Comparison of ENCODE assay signal across 7 cellular contexts in genomic region chr10:22849077-22849810, GRCh38.
A peak's percentile ranks its signal among the peaks of the same experiment; 100 is the strongest.
DNase-seq lines count a peak whose midpoint lies in the region; ATAC-seq and TF ChIP-seq lines count a peak whose summit lies in the region.

No MANE protein-coding gene starts in this region.

- H3K27ac ChIP-seq in cingulate gyrus (ENCODE audit: low read depth, low read length) = peak overlapping the region; percentile 99
- peak overlapping the region; percentile 67 for H3K27ac ChIP-seq in lower lobe of right lung

- H3K9me3 ChIP-seq in lower lobe of right lung = no peaks in the 10 kb centered on the region

- peak; percentile 83 to 90 for ATAC-seq in lower lobe of right lung
- ATAC-seq in GM19328 (IDR thresholded peaks at IDR 0.05; ENCODE audit: unreplicated experiment) = no peak

- no peak for TF ChIP-seq CTCF in lower lobe of right lung (IDR thresholded peaks at IDR 0.05)

- H3K36me3 ChIP-seq in lower lobe of right lung = no peaks in the 10 kb centered on the region

- H3K4me3 ChIP-seq in lower lobe of right lung = no peak overlapping the region

- H3K4me1 ChIP-seq in lower lobe of right lung = peaks cover 19% of the 10 kb centered on the region

- H3K27me3 ChIP-seq in lower lobe of right lung (ENCODE audit: low read depth) = no peaks in the 10 kb centered on the region

- intact Hi-C loops in lower lobe of right lung (cut with DNase I) = no loop called here

- DNase-seq in NCI-H446 treated with DMSO at 0.1 percent for 48 hours (lab: John Stamatoyannopoulos, UW) (peak; percentile 63), lower lobe of right lung (peak; percentile 77), superior temporal gyrus (ENCODE audit: extremely low spot score) (peak; percentile 97), T1000 (lab: John Stamatoyannopoulos, UW) (no peak), NCI-H1417 (lab: John Stamatoyannopoulos, UW) (no peak)

Comparison
In these comparisons a context has a peak if more than half of its experiments do, and no peak if none do; other contexts are left out.
1. DNase-seq: peak in NCI-H446 treated with DMSO at 0.1 percent for 48 hours (single experiment), lower lobe of right lung (single experiment) and superior temporal gyrus (single experiment); none in T1000 (single experiment) and NCI-H1417 (0 of 3).